In the genomic region with DNA sequence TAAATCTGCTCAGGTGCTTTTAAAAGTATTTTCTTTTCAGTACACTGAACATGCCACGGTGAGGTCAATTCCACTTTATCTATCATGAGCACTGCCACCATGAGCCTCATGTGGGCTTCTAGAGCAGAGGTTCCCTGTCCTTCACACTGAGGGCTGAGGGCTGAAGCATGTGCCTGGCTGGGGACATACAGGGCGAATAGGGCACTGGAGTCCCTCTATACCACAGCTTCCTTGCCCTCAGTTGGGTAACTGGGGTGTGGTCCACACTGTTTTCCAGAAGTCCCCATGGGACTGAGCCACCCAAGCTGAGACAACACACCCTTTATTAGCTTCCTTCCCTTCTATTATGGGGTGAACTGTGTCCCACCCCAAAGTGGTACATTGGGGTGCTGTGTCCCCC, we compare ENCODE assay signal across 30 cellular contexts.
"Had no signal": no experiment of that assay in that cellular context is flagged by ENCODE, and none has a peak within 500 bp of the region (broad histone marks: within the 10 kb centered on the region; RNA-seq: fewer than 3 reads in every experiment).

No MANE protein-coding gene starts in this region.

- H3K4me3 Mint-ChIP-seq: activated B cell treated with CpG ODN at 0.5 μM for 24 hours; activated CD4-positive, alpha-beta memory T cell treated with anti-CD3 and anti-CD28 coated beads, Interleukin-2, amount 10 ng/mL, durations not matched to agents 7 days and 5 days; activated naive CD4-positive, alpha-beta T cell treated with anti-CD3 and anti-CD28 coated beads for 36 hours; activated T-cell treated with anti-CD3 and anti-CD28 coated beads, Interleukin-2, amount 50 U/mL, for 24 hours had no signal

- H3K36me3 ChIP-seq: ascending aorta, breast epithelium, MG63 had no signal

- H3K27me3 Mint-ChIP-seq: activated CD4-positive, alpha-beta memory T cell treated with anti-CD3 and anti-CD28 coated beads, Interleukin-2, amount 10 ng/mL, durations not matched to agents 7 days and 5 days; activated T-cell treated with anti-CD3 and anti-CD28 coated beads, Interleukin-2, amount 50 U/mL, for 24 hours had no signal

- DNase-seq: activated B cell treated with CpG ODN at 0.5 μM for 24 hours; activated CD4-positive, alpha-beta memory T cell treated with anti-CD3 and anti-CD28 coated beads, Interleukin-2, amount 10 ng/mL, durations not matched to agents 7 days and 5 days; activated CD4-positive, alpha-beta T cell treated with anti-CD3 and anti-CD28 coated beads for 4 hours; activated CD4-positive, CD25-positive, alpha-beta regulatory T cell treated with anti-CD3 and anti-CD28 coated beads, Interleukin-2, amount 50 U/mL, for 72 hours; activated gamma-delta T cell treated with Interleukin-2 at 50 U/mL for 16 hours; activated naive CD4-positive, alpha-beta T cell treated with anti-CD3 and anti-CD28 coated beads for 36 hours; activated T-cell treated with anti-CD3 and anti-CD28 coated beads, Interleukin-2, amount 50 U/mL, for 24 hours; amniotic stem cell; caudate nucleus; Kasumi-1; KG1; MG63; NCI-H1092; NCI-H1436 treated with DMSO at 0.1 percent for 48 hours; NCI-H1694 treated with DMSO at 0.1 percent for 48 hours; NCI-H2029; NCI-H2171; NCI-H510A; NCI-H526; NCI-H748 treated with DMSO at 0.1 percent for 48 hours; PC-9; SW 1271; T-helper 1 cell; T-helper 2 cell; T-helper 9 cell had no signal

- H3K27me3 ChIP-seq: ascending aorta, breast epithelium, MG63 had no signal

- H3K27ac Mint-ChIP-seq: activated B cell treated with CpG ODN at 0.5 μM for 24 hours; activated CD4-positive, alpha-beta memory T cell treated with anti-CD3 and anti-CD28 coated beads, Interleukin-2, amount 10 ng/mL, durations not matched to agents 7 days and 5 days; activated naive CD4-positive, alpha-beta T cell treated with anti-CD3 and anti-CD28 coated beads for 36 hours; activated T-cell treated with anti-CD3 and anti-CD28 coated beads, Interleukin-2, amount 50 U/mL, for 24 hours had no signal

- H3K27ac ChIP-seq: ascending aorta, breast epithelium, PC-9, RWPE1, VCaP had no signal

- H3K4me1 ChIP-seq: breast epithelium had no signal

- ATAC-seq: activated naive CD4-positive, alpha-beta T cell treated with anti-CD3 and anti-CD28 coated beads, Interleukin-2, amount 50 U/mL, for 72 hours had no signal

- H3K4me2 ChIP-seq: PC-9 had no signal

- H3K9me3 ChIP-seq: ascending aorta, MG63 had no signal

- H3K4me3 ChIP-seq: ascending aorta, breast epithelium, MG63, PC-9 had no signal

- H2AFZ ChIP-seq: PC-9 had no signal
